ENCODE assay signal across 1 cellular context in the genomic region with DNA sequence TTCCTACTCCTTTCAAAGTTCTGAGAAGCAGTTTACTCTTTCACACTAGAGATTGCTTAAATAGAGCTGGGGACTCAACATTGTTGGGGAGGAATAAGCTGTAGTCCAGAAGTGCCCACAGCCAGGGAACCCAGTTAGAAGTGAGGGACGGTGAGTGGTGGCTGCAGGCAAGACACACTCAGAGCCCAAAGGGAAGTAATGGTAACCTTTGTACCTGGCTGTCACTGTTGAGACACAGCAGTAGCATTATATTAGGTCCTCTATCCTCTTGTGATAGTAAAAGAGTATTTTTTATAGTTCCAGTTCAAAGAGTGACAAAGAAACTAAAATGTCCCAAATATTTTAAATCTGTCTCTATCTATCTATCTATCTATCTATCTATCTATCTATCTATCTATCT.
TF ChIP-seq lines count a peak whose summit lies in the region.

No MANE protein-coding gene starts in this region.

TF ChIP-seq in HepG2, 621 proteins besides CTCF, POLR2A, EP300 and RAD21 (continued from another document):
- TF ChIP-seq, protein P1, sequence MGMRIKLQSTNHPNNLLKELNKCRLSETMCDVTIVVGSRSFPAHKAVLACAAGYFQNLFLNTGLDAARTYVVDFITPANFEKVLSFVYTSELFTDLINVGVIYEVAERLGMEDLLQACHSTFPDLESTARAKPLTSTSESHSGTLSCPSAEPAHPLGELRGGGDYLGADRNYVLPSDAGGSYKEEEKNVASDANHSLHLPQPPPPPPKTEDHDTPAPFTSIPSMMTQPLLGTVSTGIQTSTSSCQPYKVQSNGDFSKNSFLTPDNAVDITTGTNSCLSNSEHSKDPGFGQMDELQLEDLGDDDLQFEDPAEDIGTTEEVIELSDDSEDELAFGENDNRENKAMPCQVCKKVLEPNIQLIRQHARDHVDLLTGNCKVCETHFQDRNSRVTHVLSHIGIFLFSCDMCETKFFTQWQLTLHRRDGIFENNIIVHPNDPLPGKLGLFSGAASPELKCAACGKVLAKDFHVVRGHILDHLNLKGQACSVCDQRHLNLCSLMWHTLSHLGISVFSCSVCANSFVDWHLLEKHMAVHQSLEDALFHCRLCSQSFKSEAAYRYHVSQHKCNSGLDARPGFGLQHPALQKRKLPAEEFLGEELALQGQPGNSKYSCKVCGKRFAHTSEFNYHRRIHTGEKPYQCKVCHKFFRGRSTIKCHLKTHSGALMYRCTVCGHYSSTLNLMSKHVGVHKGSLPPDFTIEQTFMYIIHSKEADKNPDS (CRISPR knock-in tag; IDR thresholded peaks at IDR 0.05) = no peak
- TF ChIP-seq ZBTB3 (CRISPR knock-in tag; IDR thresholded peaks at IDR 0.05; ENCODE audit: borderline replicate concordance, low read depth) (no peak), ZFP90 (CRISPR knock-in tag; IDR thresholded peaks at IDR 0.05; ENCODE audit: borderline replicate concordance) (no peak), ERF (CRISPR knock-in tag; IDR thresholded peaks at IDR 0.05) (no peak), TSC22D2 (CRISPR knock-in tag; IDR thresholded peaks at IDR 0.05; ENCODE audit: borderline replicate concordance) (no peak), ZNF577 (CRISPR knock-in tag; IDR thresholded peaks at IDR 0.05; ENCODE audit: borderline replicate concordance, low read depth) (no peak), ZNF20 (CRISPR knock-in tag; IDR thresholded peaks at IDR 0.05) (no peak), HMG20A (CRISPR knock-in tag; IDR thresholded peaks at IDR 0.05; ENCODE audit: borderline replicate concordance) (no peak), NFIC (IDR thresholded peaks at IDR 0.05; ENCODE audit: low read length) (no peak), PHB2 (IDR thresholded peaks at IDR 0.05; ENCODE audit: partially characterized antibody) (no peak), ZNF180 (CRISPR knock-in tag; IDR thresholded peaks at IDR 0.05; ENCODE audit: borderline replicate concordance, low read depth) (no peak), ZNF253 (CRISPR knock-in tag; IDR thresholded peaks at IDR 0.05; ENCODE audit: borderline replicate concordance) (no peak), SIX4 (CRISPR knock-in tag; IDR thresholded peaks at IDR 0.05) (no peak), ZFYVE20 (CRISPR knock-in tag; IDR thresholded peaks at IDR 0.05; ENCODE audit: borderline replicate concordance, low read depth) (no peak), ZNF329 (CRISPR knock-in tag; IDR thresholded peaks at IDR 0.05; ENCODE audit: low read depth) (no peak)
- TF ChIP-seq, protein P2, sequence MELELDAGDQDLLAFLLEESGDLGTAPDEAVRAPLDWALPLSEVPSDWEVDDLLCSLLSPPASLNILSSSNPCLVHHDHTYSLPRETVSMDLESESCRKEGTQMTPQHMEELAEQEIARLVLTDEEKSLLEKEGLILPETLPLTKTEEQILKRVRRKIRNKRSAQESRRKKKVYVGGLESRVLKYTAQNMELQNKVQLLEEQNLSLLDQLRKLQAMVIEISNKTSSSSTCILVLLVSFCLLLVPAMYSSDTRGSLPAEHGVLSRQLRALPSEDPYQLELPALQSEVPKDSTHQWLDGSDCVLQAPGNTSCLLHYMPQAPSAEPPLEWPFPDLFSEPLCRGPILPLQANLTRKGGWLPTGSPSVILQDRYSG (CRISPR knock-in tag; IDR thresholded peaks at IDR 0.05) = no peak
- TF ChIP-seq, protein P3, sequence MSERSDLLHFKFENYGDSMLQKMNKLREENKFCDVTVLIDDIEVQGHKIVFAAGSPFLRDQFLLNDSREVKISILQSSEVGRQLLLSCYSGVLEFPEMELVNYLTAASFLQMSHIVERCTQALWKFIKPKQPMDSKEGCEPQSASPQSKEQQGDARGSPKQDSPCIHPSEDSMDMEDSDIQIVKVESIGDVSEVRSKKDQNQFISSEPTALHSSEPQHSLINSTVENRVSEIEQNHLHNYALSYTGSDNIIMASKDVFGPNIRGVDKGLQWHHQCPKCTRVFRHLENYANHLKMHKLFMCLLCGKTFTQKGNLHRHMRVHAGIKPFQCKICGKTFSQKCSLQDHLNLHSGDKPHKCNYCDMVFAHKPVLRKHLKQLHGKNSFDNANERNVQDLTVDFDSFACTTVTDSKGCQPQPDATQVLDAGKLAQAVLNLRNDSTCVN (CRISPR knock-in tag; IDR thresholded peaks at IDR 0.05; ENCODE audit: borderline replicate concordance) = no peak
- TF ChIP-seq, protein P4, sequence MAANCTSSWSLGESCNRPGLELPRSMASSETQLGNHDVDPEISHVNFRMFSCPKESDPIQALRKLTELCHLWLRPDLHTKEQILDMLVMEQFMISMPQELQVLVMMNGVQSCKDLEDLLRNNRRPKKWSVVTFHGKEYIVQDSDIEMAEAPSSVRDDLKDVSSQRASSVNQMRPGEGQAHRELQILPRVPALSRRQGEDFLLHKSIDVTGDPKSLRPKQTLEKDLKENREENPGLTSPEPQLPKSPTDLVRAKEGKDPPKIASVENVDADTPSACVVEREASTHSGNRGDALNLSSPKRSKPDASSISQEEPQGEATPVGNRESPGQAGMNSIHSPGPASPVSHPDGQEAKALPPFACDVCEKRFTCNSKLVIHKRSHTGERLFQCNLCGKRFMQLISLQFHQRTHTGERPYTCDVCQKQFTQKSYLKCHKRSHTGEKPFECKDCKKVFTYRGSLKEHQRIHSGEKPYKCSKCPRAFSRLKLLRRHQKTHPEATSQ (CRISPR knock-in tag; IDR thresholded peaks at IDR 0.05; ENCODE audit: borderline replicate concordance) = no peak
- TF ChIP-seq, protein P5, sequence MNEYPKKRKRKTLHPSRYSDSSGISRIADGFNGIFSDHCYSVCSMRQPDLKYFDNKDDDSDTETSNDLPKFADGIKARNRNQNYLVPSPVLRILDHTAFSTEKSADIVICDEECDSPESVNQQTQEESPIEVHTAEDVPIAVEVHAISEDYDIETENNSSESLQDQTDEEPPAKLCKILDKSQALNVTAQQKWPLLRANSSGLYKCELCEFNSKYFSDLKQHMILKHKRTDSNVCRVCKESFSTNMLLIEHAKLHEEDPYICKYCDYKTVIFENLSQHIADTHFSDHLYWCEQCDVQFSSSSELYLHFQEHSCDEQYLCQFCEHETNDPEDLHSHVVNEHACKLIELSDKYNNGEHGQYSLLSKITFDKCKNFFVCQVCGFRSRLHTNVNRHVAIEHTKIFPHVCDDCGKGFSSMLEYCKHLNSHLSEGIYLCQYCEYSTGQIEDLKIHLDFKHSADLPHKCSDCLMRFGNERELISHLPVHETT (CRISPR knock-in tag; conservative IDR thresholded peaks at IDR 0.05) = no peak
- TF ChIP-seq, protein P6, sequence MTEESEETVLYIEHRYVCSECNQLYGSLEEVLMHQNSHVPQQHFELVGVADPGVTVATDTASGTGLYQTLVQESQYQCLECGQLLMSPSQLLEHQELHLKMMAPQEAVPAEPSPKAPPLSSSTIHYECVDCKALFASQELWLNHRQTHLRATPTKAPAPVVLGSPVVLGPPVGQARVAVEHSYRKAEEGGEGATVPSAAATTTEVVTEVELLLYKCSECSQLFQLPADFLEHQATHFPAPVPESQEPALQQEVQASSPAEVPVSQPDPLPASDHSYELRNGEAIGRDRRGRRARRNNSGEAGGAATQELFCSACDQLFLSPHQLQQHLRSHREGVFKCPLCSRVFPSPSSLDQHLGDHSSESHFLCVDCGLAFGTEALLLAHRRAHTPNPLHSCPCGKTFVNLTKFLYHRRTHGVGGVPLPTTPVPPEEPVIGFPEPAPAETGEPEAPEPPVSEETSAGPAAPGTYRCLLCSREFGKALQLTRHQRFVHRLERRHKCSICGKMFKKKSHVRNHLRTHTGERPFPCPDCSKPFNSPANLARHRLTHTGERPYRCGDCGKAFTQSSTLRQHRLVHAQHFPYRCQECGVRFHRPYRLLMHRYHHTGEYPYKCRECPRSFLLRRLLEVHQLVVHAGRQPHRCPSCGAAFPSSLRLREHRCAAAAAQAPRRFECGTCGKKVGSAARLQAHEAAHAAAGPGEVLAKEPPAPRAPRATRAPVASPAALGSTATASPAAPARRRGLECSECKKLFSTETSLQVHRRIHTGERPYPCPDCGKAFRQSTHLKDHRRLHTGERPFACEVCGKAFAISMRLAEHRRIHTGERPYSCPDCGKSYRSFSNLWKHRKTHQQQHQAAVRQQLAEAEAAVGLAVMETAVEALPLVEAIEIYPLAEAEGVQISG (CRISPR knock-in tag; IDR thresholded peaks at IDR 0.05) = no peak
- TF ChIP-seq, protein P7, sequence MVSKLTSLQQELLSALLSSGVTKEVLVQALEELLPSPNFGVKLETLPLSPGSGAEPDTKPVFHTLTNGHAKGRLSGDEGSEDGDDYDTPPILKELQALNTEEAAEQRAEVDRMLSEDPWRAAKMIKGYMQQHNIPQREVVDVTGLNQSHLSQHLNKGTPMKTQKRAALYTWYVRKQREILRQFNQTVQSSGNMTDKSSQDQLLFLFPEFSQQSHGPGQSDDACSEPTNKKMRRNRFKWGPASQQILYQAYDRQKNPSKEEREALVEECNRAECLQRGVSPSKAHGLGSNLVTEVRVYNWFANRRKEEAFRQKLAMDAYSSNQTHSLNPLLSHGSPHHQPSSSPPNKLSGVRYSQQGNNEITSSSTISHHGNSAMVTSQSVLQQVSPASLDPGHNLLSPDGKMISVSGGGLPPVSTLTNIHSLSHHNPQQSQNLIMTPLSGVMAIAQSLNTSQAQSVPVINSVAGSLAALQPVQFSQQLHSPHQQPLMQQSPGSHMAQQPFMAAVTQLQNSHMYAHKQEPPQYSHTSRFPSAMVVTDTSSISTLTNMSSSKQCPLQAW (CRISPR knock-in tag; IDR thresholded peaks at IDR 0.05) = no peak
